ENCODE assay signal across 9 cellular contexts in genomic region chr22:50112151-50113118, GRCh38. TPM values are rescaled to one million over a fixed set of nuclear protein-coding genes. Genes with fewer than 3 reads are reported as not detected.
DNase-seq lines count a peak whose midpoint lies in the region; ATAC-seq and TF ChIP-seq lines count a peak whose summit lies in the region.
"Had no signal": no experiment of that assay in that cellular context is flagged by ENCODE, and none has a peak within 500 bp of the region (broad histone marks: within the 10 kb centered on the region; RNA-seq: fewer than 3 reads in every experiment).

No MANE protein-coding gene starts in this region.

- no peak for TF ChIP-seq CTCF in AG10803 (conservative IDR thresholded peaks at IDR 0.05; ENCODE audit: low read length)
- no peak for TF ChIP-seq CTCF in HL-60 (IDR thresholded peaks at IDR 0.05; ENCODE audit: insufficient read depth, low read length)

- no peaks in the 10 kb centered on the region for H3K27me3 ChIP-seq in HL-60 (ENCODE audit: insufficient read depth, poor library complexity, severe bottlenecking)

- H3K4me3 ChIP-seq in AG10803 (ENCODE audit: low read length) (no peak overlapping the region), HL-60 (replicated peaks; ENCODE audit: insufficient read depth, low read length) (no peak overlapping the region)
- H3K4me3 ChIP-seq: spleen had no signal

- peak; percentile 48 for ATAC-seq in left lobe of liver
- ATAC-seq in GM18519 (IDR thresholded peaks at IDR 0.05; ENCODE audit: low FRiP score, unreplicated experiment), result no peak

- DNase-seq in AG10803 (ENCODE audit: low read depth) (peak; percentile 64), HL-60 (ENCODE audit: low read depth in 1 of 2, low spot score in 1 of 2) (peak; percentile 65 to 80), left lobe of liver (ENCODE audit: low spot score) (no peak), foreskin melanocyte (no peak), NCI-H2171 (lab: John Stamatoyannopoulos, UW) (no peak)
- DNase-seq in activated T-cell treated with anti-CD3 and anti-CD28 coated beads, Interleukin-2, amount 50 U/mL, for 48 hours, result peak; percentile 43 to 53
- no peak for DNase-seq in activated CD4-positive, CD25-positive, alpha-beta regulatory T cell treated with anti-CD3 and anti-CD28 coated beads, Interleukin-2, amount 50 U/mL, for 72 hours
- DNase-seq: spleen had no signal

- peak overlapping the region; percentile 84 for H3K27ac ChIP-seq in HL-60 (replicated peaks)

RNA-seq across cellular contexts. Expression of gene MOV10L1, which starts 22.6 kb away (rescaled TPM):
- not detected for total RNA-seq in left lobe of liver

RNA-seq across cellular contexts. Expression of gene MLC1, which starts 27.2 kb away (rescaled TPM):
- total RNA-seq in left lobe of liver, result not detected

RNA-seq across cellular contexts. Expression of gene TTLL8, which starts 54.3 kb away (rescaled TPM):
- total RNA-seq in left lobe of liver, result not detected
- total RNA-seq: spleen had no signal

RNA-seq across cellular contexts. Expression of gene PANX2, which starts 58.1 kb away (rescaled TPM):
- 10.6 TPM for total RNA-seq in left lobe of liver

Comparison
In these comparisons a context has a peak if more than half of its experiments do, and no peak if none do; other contexts are left out.
1. DNase-seq: peak in AG10803 (single experiment), HL-60 (2 of 2) and activated T-cell treated with anti-CD3 and anti-CD28 coated beads, Interleukin-2, amount 50 U/mL, for 48 hours (2 of 2); none in left lobe of liver (single experiment), foreskin melanocyte (single experiment), NCI-H2171 (single experiment) and activated CD4-positive, CD25-positive, alpha-beta regulatory T cell treated with anti-CD3 and anti-CD28 coated beads, Interleukin-2, amount 50 U/mL, for 72 hours (single experiment).